Comparison of ENCODE assay signal across 8 cellular contexts in the genomic region with DNA sequence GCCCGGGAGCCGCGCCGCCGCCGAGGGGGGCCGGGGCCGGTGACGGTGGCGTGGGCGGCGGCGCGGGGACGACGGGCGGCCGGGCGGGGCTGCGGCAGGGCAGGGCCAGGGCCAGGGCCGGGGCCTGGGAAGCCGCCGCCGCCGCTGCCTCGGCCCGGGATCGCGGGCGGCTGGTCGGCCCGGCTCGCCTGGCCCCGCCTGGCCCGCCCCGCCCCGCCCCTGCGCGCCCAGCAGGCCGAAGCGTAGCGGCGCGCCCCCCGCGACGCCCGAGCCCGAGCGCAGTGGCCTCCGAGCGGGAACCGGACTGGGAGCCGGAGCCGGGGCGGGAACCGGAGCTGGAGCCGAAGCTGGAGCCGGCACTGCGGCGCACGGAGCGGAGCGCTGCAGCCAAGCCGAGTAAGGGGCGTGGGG. TPM values are rescaled to one million over a fixed set of nuclear protein-coding genes. Genes with fewer than 3 reads are reported as not detected.
DNase-seq lines count a peak whose midpoint lies in the region; ATAC-seq and TF ChIP-seq lines count a peak whose summit lies in the region.

A gene with protein sequence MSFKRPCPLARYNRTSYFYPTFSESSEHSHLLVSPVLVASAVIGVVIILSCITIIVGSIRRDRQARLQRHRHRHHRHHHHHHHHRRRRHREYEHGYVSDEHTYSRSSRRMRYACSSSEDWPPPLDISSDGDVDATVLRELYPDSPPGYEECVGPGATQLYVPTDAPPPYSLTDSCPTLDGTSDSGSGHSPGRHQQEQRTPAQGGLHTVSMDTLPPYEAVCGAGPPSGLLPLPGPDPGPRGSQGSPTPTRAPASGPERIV (plus strand): TSS at position 260 of the 411 bp plus-strand sequence. CDS start 10,382 bp downstream, outside the sequence.

- TF ChIP-seq EP300 in gastroesophageal sphincter (IDR thresholded peaks at IDR 0.05) = no peak

- no CpG with 5 or more reads among the region's 66 CpGs for WGBS in gastroesophageal sphincter (ENCODE audit: low coverage in 1 of 2), 2 donors

- H3K9me3 Mint-ChIP-seq in progenitor cell of endocrine pancreas (ENCODE audit: low read depth) = no peaks in the 10 kb centered on the region

- peak; percentile 23 for ATAC-seq in T-helper 17 cell
- ATAC-seq in gastroesophageal sphincter = peak; percentile 65
- ATAC-seq in GM18511 (IDR thresholded peaks at IDR 0.05; ENCODE audit: unreplicated experiment) = no peak
- no peak for ATAC-seq in HG03439 (IDR thresholded peaks at IDR 0.05; ENCODE audit: unreplicated experiment)
- no peak for ATAC-seq in GM19467 (IDR thresholded peaks at IDR 0.05; ENCODE audit: unreplicated experiment)

- H3K9me3 ChIP-seq in T-helper 17 cell (ENCODE audit: control insufficient read depth, low read length, poor library complexity, severe bottlenecking) (peaks cover 4% of the 10 kb centered on the region), gastroesophageal sphincter (no peaks in the 10 kb centered on the region)

- peaks cover 65% of the 10 kb centered on the region for H3K27me3 Mint-ChIP-seq in T-helper 17 cell
- H3K27me3 Mint-ChIP-seq in progenitor cell of endocrine pancreas = peaks cover 88% of the 10 kb centered on the region

- H3K36me3 ChIP-seq in gastroesophageal sphincter = no peaks in the 10 kb centered on the region

- H3K27ac ChIP-seq in gastroesophageal sphincter = no peak within 1 kb of the TSS

- H3K36me3 Mint-ChIP-seq in T-helper 17 cell (ENCODE audit: low read depth) (peaks cover 6% of the 10 kb centered on the region), progenitor cell of endocrine pancreas (ENCODE audit: insufficient read depth) (no peaks in the 10 kb centered on the region)

- no peak within 1 kb of the TSS for H3K27ac Mint-ChIP-seq in T-helper 17 cell
- H3K27ac Mint-ChIP-seq in progenitor cell of endocrine pancreas = no peak within 1 kb of the TSS

- H3K4me3 ChIP-seq in gastroesophageal sphincter = peak within 1 kb of the TSS; percentile 33 to 64

- no peak for TF ChIP-seq CTCF in GM20000 (IDR thresholded peaks at IDR 0.05; ENCODE audit: extremely low read depth, missing control alignments)
- no peak for TF ChIP-seq CTCF in gastroesophageal sphincter (IDR thresholded peaks at IDR 0.05)
- TF ChIP-seq CTCF in progenitor cell of endocrine pancreas (IDR thresholded peaks at IDR 0.05; ENCODE audit: unreplicated experiment) = no peak

- in situ Hi-C loops in G401 (cut with HindIII; ENCODE audit: low sequenced_read_pairs) = no loop called here

- peak; percentile 44 for DNase-seq in GM20000 (ENCODE audit: low spot score)
- DNase-seq in T-helper 17 cell = no peak
- peak; percentile 32 for DNase-seq in progenitor cell of endocrine pancreas (ENCODE audit: low spot score, unreplicated experiment)
- DNase-seq in G401 (ENCODE audit: low spot score) = no peak

- peaks cover 55% of the 10 kb centered on the region for H3K27me3 ChIP-seq in gastroesophageal sphincter

- TF ChIP-seq POLR2A in gastroesophageal sphincter (IDR thresholded peaks at IDR 0.05) = no peak

- peaks cover 9% of the 10 kb centered on the region for H3K4me1 Mint-ChIP-seq in T-helper 17 cell
- peaks cover 2% of the 10 kb centered on the region for H3K4me1 Mint-ChIP-seq in progenitor cell of endocrine pancreas (ENCODE audit: low read depth)

- H3K4me3 Mint-ChIP-seq in T-helper 17 cell = peak within 1 kb of the TSS; percentile 68
- peak within 1 kb of the TSS; percentile 55 for H3K4me3 Mint-ChIP-seq in progenitor cell of endocrine pancreas (ENCODE audit: low read depth)

- H3K4me1 ChIP-seq in gastroesophageal sphincter = peaks cover 0 to 21% (median 13%) of the 10 kb centered on the region in 3 donors

RNA-seq across cellular contexts. Expression of the gene that starts here (rescaled TPM):
- total RNA-seq in T-helper 17 cell = not detected
- total RNA-seq in gastroesophageal sphincter = 1 to 10 TPM in 1 of 4 donors, under 1 TPM in 2, not detected in 1; 0.47 to 1.0 (median 0.54) TPM
- 0.36 TPM in 1 of 2 replicates, not detected in the other for total RNA-seq in progenitor cell of endocrine pancreas
- not detected in 2 replicates for total RNA-seq in G401 (2014; rRNA removed; shearing (Covaris generic))

Comparison
In these comparisons a context has a peak if more than half of its experiments do, and no peak if none do; other contexts are left out.
1. Peak in ATAC-seq in T-helper 17 cell; RNA of the gene not detected or under 1 TPM.
2. Peak in DNase-seq in progenitor cell of endocrine pancreas; RNA of the gene not detected or under 1 TPM.